2 cellular contexts compared by ENCODE assay signal in the genomic region with DNA sequence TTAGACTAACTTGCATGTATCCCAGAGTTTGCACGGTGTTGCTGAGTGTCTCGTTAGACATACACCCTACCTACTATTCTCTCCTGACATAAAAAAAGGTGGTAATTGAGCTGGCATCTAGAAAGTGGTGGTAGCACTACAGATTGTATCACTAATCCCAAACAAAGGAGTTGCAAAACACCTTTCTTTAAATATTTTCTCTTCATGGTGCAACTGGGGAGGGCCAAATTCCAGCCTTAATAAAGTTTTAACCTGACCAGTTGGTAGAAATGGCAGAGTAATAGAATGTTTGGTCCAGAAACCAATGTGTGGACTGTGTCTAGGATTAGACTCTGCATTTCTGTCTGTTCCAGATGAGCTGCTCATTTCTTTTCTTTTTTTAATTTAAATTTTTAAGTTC.
TF ChIP-seq lines count a peak whose summit lies in the region.

No MANE protein-coding gene starts in this region.

TF ChIP-seq in K562, 482 proteins besides CTCF, POLR2A, EP300 and RAD21 (continued from another document):
- TF ChIP-seq, protein P1, sequence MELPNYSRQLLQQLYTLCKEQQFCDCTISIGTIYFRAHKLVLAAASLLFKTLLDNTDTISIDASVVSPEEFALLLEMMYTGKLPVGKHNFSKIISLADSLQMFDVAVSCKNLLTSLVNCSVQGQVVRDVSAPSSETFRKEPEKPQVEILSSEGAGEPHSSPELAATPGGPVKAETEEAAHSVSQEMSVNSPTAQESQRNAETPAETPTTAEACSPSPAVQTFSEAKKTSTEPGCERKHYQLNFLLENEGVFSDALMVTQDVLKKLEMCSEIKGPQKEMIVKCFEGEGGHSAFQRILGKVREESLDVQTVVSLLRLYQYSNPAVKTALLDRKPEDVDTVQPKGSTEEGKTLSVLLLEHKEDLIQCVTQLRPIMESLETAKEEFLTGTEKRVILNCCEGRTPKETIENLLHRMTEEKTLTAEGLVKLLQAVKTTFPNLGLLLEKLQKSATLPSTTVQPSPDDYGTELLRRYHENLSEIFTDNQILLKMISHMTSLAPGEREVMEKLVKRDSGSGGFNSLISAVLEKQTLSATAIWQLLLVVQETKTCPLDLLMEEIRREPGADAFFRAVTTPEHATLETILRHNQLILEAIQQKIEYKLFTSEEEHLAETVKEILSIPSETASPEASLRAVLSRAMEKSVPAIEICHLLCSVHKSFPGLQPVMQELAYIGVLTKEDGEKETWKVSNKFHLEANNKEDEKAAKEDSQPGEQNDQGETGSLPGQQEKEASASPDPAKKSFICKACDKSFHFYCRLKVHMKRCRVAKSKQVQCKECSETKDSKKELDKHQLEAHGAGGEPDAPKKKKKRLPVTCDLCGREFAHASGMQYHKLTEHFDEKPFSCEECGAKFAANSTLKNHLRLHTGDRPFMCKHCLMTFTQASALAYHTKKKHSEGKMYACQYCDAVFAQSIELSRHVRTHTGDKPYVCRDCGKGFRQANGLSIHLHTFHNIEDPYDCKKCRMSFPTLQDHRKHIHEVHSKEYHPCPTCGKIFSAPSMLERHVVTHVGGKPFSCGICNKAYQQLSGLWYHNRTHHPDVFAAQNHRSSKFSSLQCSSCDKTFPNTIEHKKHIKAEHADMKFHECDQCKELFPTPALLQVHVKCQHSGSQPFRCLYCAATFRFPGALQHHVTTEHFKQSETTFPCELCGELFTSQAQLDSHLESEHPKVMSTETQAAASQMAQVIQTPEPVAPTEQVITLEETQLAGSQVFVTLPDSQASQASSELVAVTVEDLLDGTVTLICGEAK (IDR thresholded peaks at IDR 0.05), result peak; percentile 46; the same call in 1 of the 2 replicates
- TF ChIP-seq, protein P1 (CRISPR knock-in tag; IDR thresholded peaks at IDR 0.05), result no peak
- no peak for TF ChIP-seq DNMT1 (IDR thresholded peaks at IDR 0.05)

TF ChIP-seq in liver, 16 proteins besides CTCF, POLR2A, EP300 and RAD21 (continued from another document):
- TF ChIP-seq, protein P2, sequence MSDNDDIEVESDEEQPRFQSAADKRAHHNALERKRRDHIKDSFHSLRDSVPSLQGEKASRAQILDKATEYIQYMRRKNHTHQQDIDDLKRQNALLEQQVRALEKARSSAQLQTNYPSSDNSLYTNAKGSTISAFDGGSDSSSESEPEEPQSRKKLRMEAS (IDR thresholded peaks at IDR 0.05), result peak; percentile 65
- TF ChIP-seq YY1 (IDR thresholded peaks at IDR 0.05) (peak; percentile 92), TAF1 (conservative IDR thresholded peaks at IDR 0.05) (peak; percentile 38), NR2F2 (IDR thresholded peaks at IDR 0.05) (no peak), JUND (IDR thresholded peaks at IDR 0.05) (peak in 1 of 2 donors; percentile 50), SP1 (IDR thresholded peaks at IDR 0.05) (peak; percentile 59), HNF4A (conservative IDR thresholded peaks at IDR 0.05) (peak; percentile 87 to 89), FOXA2 (IDR thresholded peaks at IDR 0.05) (no peak), EGR1 (IDR thresholded peaks at IDR 0.05; ENCODE audit: low read depth in 2 of 2) (no peak), GABPA (IDR thresholded peaks at IDR 0.05 in 1 of 2, conservative IDR thresholded peaks at IDR 0.05 in 1 of 2) (no peak), FOXA1 (IDR thresholded peaks at IDR 0.05) (no peak), HNF4G (IDR thresholded peaks at IDR 0.05) (peak; percentile 48)
- TF ChIP-seq, protein P3, sequence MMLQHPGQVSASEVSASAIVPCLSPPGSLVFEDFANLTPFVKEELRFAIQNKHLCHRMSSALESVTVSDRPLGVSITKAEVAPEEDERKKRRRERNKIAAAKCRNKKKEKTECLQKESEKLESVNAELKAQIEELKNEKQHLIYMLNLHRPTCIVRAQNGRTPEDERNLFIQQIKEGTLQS (IDR thresholded peaks at IDR 0.05), result peak; percentile 49
- TF ChIP-seq, protein P4, sequence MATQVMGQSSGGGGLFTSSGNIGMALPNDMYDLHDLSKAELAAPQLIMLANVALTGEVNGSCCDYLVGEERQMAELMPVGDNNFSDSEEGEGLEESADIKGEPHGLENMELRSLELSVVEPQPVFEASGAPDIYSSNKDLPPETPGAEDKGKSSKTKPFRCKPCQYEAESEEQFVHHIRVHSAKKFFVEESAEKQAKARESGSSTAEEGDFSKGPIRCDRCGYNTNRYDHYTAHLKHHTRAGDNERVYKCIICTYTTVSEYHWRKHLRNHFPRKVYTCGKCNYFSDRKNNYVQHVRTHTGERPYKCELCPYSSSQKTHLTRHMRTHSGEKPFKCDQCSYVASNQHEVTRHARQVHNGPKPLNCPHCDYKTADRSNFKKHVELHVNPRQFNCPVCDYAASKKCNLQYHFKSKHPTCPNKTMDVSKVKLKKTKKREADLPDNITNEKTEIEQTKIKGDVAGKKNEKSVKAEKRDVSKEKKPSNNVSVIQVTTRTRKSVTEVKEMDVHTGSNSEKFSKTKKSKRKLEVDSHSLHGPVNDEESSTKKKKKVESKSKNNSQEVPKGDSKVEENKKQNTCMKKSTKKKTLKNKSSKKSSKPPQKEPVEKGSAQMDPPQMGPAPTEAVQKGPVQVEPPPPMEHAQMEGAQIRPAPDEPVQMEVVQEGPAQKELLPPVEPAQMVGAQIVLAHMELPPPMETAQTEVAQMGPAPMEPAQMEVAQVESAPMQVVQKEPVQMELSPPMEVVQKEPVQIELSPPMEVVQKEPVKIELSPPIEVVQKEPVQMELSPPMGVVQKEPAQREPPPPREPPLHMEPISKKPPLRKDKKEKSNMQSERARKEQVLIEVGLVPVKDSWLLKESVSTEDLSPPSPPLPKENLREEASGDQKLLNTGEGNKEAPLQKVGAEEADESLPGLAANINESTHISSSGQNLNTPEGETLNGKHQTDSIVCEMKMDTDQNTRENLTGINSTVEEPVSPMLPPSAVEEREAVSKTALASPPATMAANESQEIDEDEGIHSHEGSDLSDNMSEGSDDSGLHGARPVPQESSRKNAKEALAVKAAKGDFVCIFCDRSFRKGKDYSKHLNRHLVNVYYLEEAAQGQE (IDR thresholded peaks at IDR 0.05), result peak; percentile 75
- TF ChIP-seq, protein P5, sequence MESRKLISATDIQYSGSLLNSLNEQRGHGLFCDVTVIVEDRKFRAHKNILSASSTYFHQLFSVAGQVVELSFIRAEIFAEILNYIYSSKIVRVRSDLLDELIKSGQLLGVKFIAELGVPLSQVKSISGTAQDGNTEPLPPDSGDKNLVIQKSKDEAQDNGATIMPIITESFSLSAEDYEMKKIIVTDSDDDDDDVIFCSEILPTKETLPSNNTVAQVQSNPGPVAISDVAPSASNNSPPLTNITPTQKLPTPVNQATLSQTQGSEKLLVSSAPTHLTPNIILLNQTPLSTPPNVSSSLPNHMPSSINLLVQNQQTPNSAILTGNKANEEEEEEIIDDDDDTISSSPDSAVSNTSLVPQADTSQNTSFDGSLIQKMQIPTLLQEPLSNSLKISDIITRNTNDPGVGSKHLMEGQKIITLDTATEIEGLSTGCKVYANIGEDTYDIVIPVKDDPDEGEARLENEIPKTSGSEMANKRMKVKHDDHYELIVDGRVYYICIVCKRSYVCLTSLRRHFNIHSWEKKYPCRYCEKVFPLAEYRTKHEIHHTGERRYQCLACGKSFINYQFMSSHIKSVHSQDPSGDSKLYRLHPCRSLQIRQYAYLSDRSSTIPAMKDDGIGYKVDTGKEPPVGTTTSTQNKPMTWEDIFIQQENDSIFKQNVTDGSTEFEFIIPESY (IDR thresholded peaks at IDR 0.05), result peak; percentile 62
